ENCODE assay signal across 11 cellular contexts in genomic region chr6:15317934-15318902, GRCh38.
DNase-seq lines count a peak whose midpoint lies in the region; ATAC-seq, FAIRE-seq and TF ChIP-seq lines count a peak whose summit lies in the region.
"Had no signal": no experiment of that assay in that cellular context is flagged by ENCODE, and none has a peak within 500 bp of the region (broad histone marks: within the 10 kb centered on the region; RNA-seq: fewer than 3 reads in every experiment).

No MANE protein-coding gene starts in this region.

- peaks cover 0 to 18% of the 10 kb centered on the region in 2 donors for H3K36me3 Mint-ChIP-seq in activated naive CD4-positive, alpha-beta T cell treated with anti-CD3 and anti-CD28 coated beads, Interleukin-2, amount 50 U/mL, for 72 hours
- no peaks in the 10 kb centered on the region for H3K36me3 Mint-ChIP-seq in endodermal cell (ENCODE audit: low read depth)

- H3K9me3 ChIP-seq in NT2/D1 (ENCODE audit: insufficient read depth, low read length) (no peaks in the 10 kb centered on the region), endodermal cell (ENCODE audit: control insufficient read depth, low read length) (no peaks in the 10 kb centered on the region), smooth muscle cell (replicated peaks; ENCODE audit: low read depth) (no peaks in the 10 kb centered on the region)

- H3K4me3 ChIP-seq in NT2/D1 (ENCODE audit: insufficient read length, low read depth) (no peak overlapping the region), endodermal cell (ENCODE audit: low read length) (no peak overlapping the region), smooth muscle cell (no peak overlapping the region)

- H3K36me3 ChIP-seq in NT2/D1 (ENCODE audit: insufficient read depth, insufficient read length, low read length) (peaks cover 2% of the 10 kb centered on the region), endodermal cell (ENCODE audit: control insufficient read depth, insufficient read depth, low read length) (no peaks in the 10 kb centered on the region), smooth muscle cell (ENCODE audit: low read depth) (no peaks in the 10 kb centered on the region)

- no peak for FAIRE-seq in RCC 7860 (lab: Jason Lieb, UNC)

- H3K4me1 Mint-ChIP-seq in endodermal cell = peaks cover 37% of the 10 kb centered on the region

- H3K27ac ChIP-seq in endodermal cell (ENCODE audit: low read depth, low read length) = peak overlapping the region; percentile 74
- H3K27ac ChIP-seq in smooth muscle cell (ENCODE audit: low read depth) = no peak overlapping the region
- H3K27ac ChIP-seq: C4-2B had no signal

- H3K4me1 ChIP-seq in NT2/D1 (ENCODE audit: insufficient read depth, insufficient read length) = peaks cover 13% of the 10 kb centered on the region
- H3K4me1 ChIP-seq in endodermal cell (ENCODE audit: control insufficient read depth, insufficient read depth, low read length) = no peaks in the 10 kb centered on the region
- peaks cover 23% of the 10 kb centered on the region for H3K4me1 ChIP-seq in smooth muscle cell (ENCODE audit: low read depth)

- H3K27me3 ChIP-seq in NT2/D1 (ENCODE audit: insufficient read depth, insufficient read length) = no peaks in the 10 kb centered on the region
- no peaks in the 10 kb centered on the region for H3K27me3 ChIP-seq in endodermal cell (ENCODE audit: control insufficient read depth, insufficient read depth, low read length, poor library complexity, severe bottlenecking)
- no peaks in the 10 kb centered on the region for H3K27me3 ChIP-seq in smooth muscle cell (ENCODE audit: low read depth)

- DNase-seq in activated naive CD4-positive, alpha-beta T cell treated with anti-CD3 and anti-CD28 coated beads, Interleukin-2, amount 50 U/mL, for 72 hours (ENCODE audit: low spot score in 2 of 2) = no peak
- DNase-seq in activated naive CD4-positive, alpha-beta T cell (lab: John Stamatoyannopoulos, UW) = no peak
- DNase-seq in NT2/D1 (ENCODE audit: low read depth, low spot score) (no peak), endodermal cell (peak; percentile 61), smooth muscle cell (lab: John Stamatoyannopoulos, UW; ENCODE audit: unreplicated experiment) (no peak), HuH-7 (ENCODE audit: low spot score) (no peak), RCC 7860 (ENCODE audit: low spot score) (no peak), GDM1 (lab: John Stamatoyannopoulos, UW) (no peak)
- DNase-seq: NCI-H2171, SIG-M5 had no signal

- 76 to 79% methylated on average over 4 to 9 of the region's 9 CpGs for WGBS in endodermal cell (ENCODE audit: insufficient coverage in 1 of 2, insufficient read length in 1 of 2), 2 experiments
- WGBS in smooth muscle cell (ENCODE audit: low lambda C conversion rate) = 58% methylated on average over 9 of the region's 9 CpGs

- H3F3A ChIP-seq in smooth muscle cell (ENCODE audit: low read depth) = no peaks in the 10 kb centered on the region

- peak overlapping the region; percentile 21 for H3K9ac ChIP-seq in NT2/D1 (ENCODE audit: insufficient read length, low read depth)
- H3K9ac ChIP-seq in endodermal cell (ENCODE audit: extremely low read depth, low read length, poor library complexity, severe bottlenecking) = no peak overlapping the region
- H3K9ac ChIP-seq in smooth muscle cell (ENCODE audit: low read depth) = no peak overlapping the region

- H2AFZ ChIP-seq in smooth muscle cell (ENCODE audit: low read depth) = no peak overlapping the region

- H3K27ac Mint-ChIP-seq in activated naive CD4-positive, alpha-beta T cell treated with anti-CD3 and anti-CD28 coated beads, Interleukin-2, amount 50 U/mL, for 72 hours = peak overlapping the region; percentile 86 to 89
- H3K27ac Mint-ChIP-seq in endodermal cell = peak overlapping the region; percentile 35

- no peaks in the 10 kb centered on the region for H3K27me3 Mint-ChIP-seq in endodermal cell (ENCODE audit: insufficient read depth)

- no peak overlapping the region for H3K4me3 Mint-ChIP-seq in endodermal cell

- peak overlapping the region; percentile 47 for H3K4me2 ChIP-seq in smooth muscle cell

- no peak for TF ChIP-seq CTCF in endodermal cell (conservative IDR thresholded peaks at IDR 0.05)
- no peak for TF ChIP-seq CTCF in smooth muscle cell (IDR thresholded peaks at IDR 0.05; ENCODE audit: borderline replicate concordance, insufficient read depth, poor library complexity, severe bottlenecking)

- H3K9me3 Mint-ChIP-seq in activated naive CD4-positive, alpha-beta T cell treated with anti-CD3 and anti-CD28 coated beads, Interleukin-2, amount 50 U/mL, for 72 hours = no peaks in the 10 kb centered on the region
- H3K9me3 Mint-ChIP-seq in endodermal cell = no peaks in the 10 kb centered on the region

- ATAC-seq in activated naive CD4-positive, alpha-beta T cell treated with anti-CD3 and anti-CD28 coated beads, Interleukin-2, amount 50 U/mL, for 72 hours = peak; percentile 62 to 64

- peaks cover 99% of the 10 kb centered on the region for H4K20me1 ChIP-seq in smooth muscle cell (ENCODE audit: low read depth)

- H3K79me2 ChIP-seq in smooth muscle cell (ENCODE audit: low read depth) = peaks cover 76% of the 10 kb centered on the region
